13 cellular contexts compared by ENCODE assay signal in the genomic region with DNA sequence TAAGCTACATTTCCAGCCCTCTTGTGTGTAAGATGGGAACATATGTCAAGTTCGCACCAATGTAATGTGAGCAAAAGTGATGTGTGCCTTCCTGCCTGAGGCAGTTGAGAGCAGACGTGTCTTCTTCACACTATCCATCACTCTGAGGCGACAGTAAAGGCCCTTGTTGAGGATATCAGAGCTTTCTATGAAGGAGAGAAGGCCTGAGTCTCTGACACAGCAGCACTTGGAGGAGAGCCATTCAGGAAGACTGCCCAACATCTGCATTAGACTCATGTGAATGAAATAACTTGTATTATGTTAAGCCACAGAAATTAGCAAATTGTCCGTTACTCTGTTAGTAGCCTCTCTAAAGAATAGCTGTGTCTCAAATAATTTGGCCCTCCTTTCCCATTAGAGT.
"Had no signal": no experiment of that assay in that cellular context is flagged by ENCODE, and none has a peak within 500 bp of the region (broad histone marks: within the 10 kb centered on the region; RNA-seq: fewer than 3 reads in every experiment).

No MANE protein-coding gene starts in this region.

- FAIRE-seq: frontal cortex, TTC549 had no signal

- H3K4me1 ChIP-seq: sigmoid colon had no signal

- H2AFZ ChIP-seq: parathyroid adenoma had no signal

- H3K4me3 ChIP-seq: heart right ventricle, left ventricle myocardium inferior, sigmoid colon, thyroid gland had no signal

- H3K27ac ChIP-seq: heart right ventricle, left ventricle myocardium inferior, neutrophil, parathyroid adenoma, sigmoid colon, thyroid gland had no signal

- H3K9me3 ChIP-seq: heart right ventricle, left ventricle myocardium inferior, neutrophil, sigmoid colon, thyroid gland had no signal

- H3K36me3 ChIP-seq: heart right ventricle, left ventricle myocardium inferior, neutrophil, sigmoid colon, thyroid gland had no signal

- H3K9ac ChIP-seq: parathyroid adenoma had no signal

- DNase-seq: activated CD4-positive, CD25-positive, alpha-beta regulatory T cell; activated CD8-positive, alpha-beta memory T cell treated with anti-CD3 and anti-CD28 coated beads for 24 hours; heart right ventricle; left ventricle myocardium inferior; mammary epithelial cell; natural killer cell; sigmoid colon; stimulated activated naive B cell treated with anti-CD40 and anti-IgM and Interleukin-4, amounts not matched to agents 10 μg/mL and 1 μg/mL and 100 μg/mL, for 72 hours; thyroid gland had no signal

- ATAC-seq: heart right ventricle; natural killer cell; stimulated activated naive B cell treated with anti-CD40 and anti-IgM and Interleukin-4, amounts not matched to agents 10 μg/mL and 1 μg/mL and 100 μg/mL, for 72 hours had no signal

- H3K27me3 ChIP-seq: heart right ventricle, neutrophil, sigmoid colon, thyroid gland had no signal
